Comparison of ENCODE assay signal across 29 cellular contexts in the genomic region with DNA sequence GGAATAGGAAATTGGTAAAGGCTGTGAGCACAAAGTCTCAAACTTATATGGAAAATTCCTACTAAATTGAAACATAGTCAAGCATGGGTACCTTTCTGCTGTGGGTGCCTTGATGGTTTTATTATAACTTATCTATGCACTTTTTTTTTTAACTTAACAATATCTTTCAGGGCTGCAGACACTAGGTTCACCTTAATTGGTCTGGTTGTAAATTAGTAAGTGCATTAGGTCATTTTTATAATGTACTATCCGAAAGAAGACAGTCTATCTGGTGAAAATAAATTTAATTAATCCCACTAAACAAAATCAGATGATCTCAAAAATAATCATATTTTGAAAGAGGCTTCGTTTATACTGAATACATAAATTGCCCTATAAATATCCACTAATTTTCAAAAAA.
"Had no signal": no experiment of that assay in that cellular context is flagged by ENCODE, and none has a peak within 500 bp of the region (broad histone marks: within the 10 kb centered on the region; RNA-seq: fewer than 3 reads in every experiment).

No MANE protein-coding gene starts in this region.

- H3K9me3 ChIP-seq: neutrophil, psoas muscle, right lobe of liver, thoracic aorta, thyroid gland, uterus had no signal

- H3K4me3 Mint-ChIP-seq: naive thymus-derived CD8-positive, alpha-beta T cell; natural killer cell treated with Interleukin-12 subunit alpha and Interleukin-12 subunit beta and Interleukin-15 and Interleukin-18, amount 100 ng/mL, for 72 hours; nephron progenitor cell; neural crest cell; stimulated activated effector memory CD8-positive, alpha-beta T cell treated with anti-CD3 and anti-CD28 coated beads, Interleukin-12 subunit alpha, Interleukin-12 subunit beta, amount 100 ng/mL, for 72 hours; stimulated activated naive B cell treated with anti-CD40 and anti-IgM and Interleukin-4, amounts not matched to agents 10 μg/mL and 1 μg/mL and 100 μg/mL, for 72 hours; stimulated activated naive CD8-positive, alpha-beta T cell treated with anti-CD3 and anti-CD28 coated beads, Interleukin-15, Interleukin-2, amounts not matched to agents 100 ng/mL and 50 ng/mL, for 24 hours had no signal

- H3K4me1 Mint-ChIP-seq: nephron progenitor cell; stimulated activated effector memory CD8-positive, alpha-beta T cell treated with anti-CD3 and anti-CD28 coated beads, Interleukin-12 subunit alpha, Interleukin-12 subunit beta, amount 100 ng/mL, for 72 hours; stimulated activated naive B cell treated with anti-CD40 and anti-IgM and Interleukin-4, amounts not matched to agents 10 μg/mL and 1 μg/mL and 100 μg/mL, for 72 hours had no signal

- H3K9me3 Mint-ChIP-seq: natural killer cell treated with Interleukin-12 subunit alpha and Interleukin-12 subunit beta and Interleukin-15 and Interleukin-18, amount 100 ng/mL, for 72 hours had no signal

- H3K4me1 ChIP-seq: parathyroid adenoma, psoas muscle, right lobe of liver, sigmoid colon, stomach, thyroid gland, tibial nerve, upper lobe of left lung, uterus had no signal

- DNase-seq: naive thymus-derived CD8-positive, alpha-beta T cell; nephron progenitor cell; nucleus accumbens; posterior cingulate gyrus; psoas muscle; right cardiac atrium; right lobe of liver; sigmoid colon; small intestine; stimulated activated CD4-positive, alpha-beta T cell treated with anti-CD3 and anti-CD28 coated beads, Interleukin-15, amount 100 ng/mL, for 24 hours; stimulated activated CD4-positive, alpha-beta T cell treated with anti-CD3 and anti-CD28 coated beads, Interleukin-2, amount 100 ng/mL, for 24 hours; stimulated activated CD4-positive, alpha-beta T cell treated with anti-CD3 and anti-CD28 coated beads, Interleukin-2, amount 100 ng/mL, for 48 hours; stimulated activated CD4-positive, alpha-beta T cell treated with anti-CD3 and anti-CD28 coated beads, Interleukin-4, amount 100 ng/mL, for 24 hours; stimulated activated naive B cell treated with anti-CD40 and anti-IgM and Interleukin-4, amounts not matched to agents 10 μg/mL and 1 μg/mL and 100 μg/mL, for 72 hours; stimulated activated naive CD4-positive, alpha-beta T cell treated with Interleukin-2 at 50 U/mL for 16 hours; stomach; thyroid gland; trophoblast cell; upper lobe of left lung; uterus had no signal

- H3K27ac ChIP-seq: neutrophil, parathyroid adenoma, psoas muscle, right lobe of liver, sigmoid colon, stomach, thoracic aorta, thyroid gland, tibial nerve, upper lobe of left lung, uterus had no signal

- H3K36me3 ChIP-seq: neutrophil, right lobe of liver, sigmoid colon, stomach, thoracic aorta, thyroid gland, tibial nerve, upper lobe of left lung, uterus had no signal

- H3K27me3 ChIP-seq: neutrophil, right lobe of liver, sigmoid colon, stomach, thyroid gland, tibial nerve, upper lobe of left lung, uterus had no signal

- H3K27ac Mint-ChIP-seq: naive thymus-derived CD8-positive, alpha-beta T cell; natural killer cell treated with Interleukin-12 subunit alpha and Interleukin-12 subunit beta and Interleukin-15 and Interleukin-18, amount 100 ng/mL, for 72 hours; nephron progenitor cell; progenitor cell of endocrine pancreas; stimulated activated effector memory CD8-positive, alpha-beta T cell treated with anti-CD3 and anti-CD28 coated beads, Interleukin-12 subunit alpha, Interleukin-12 subunit beta, amount 100 ng/mL, for 72 hours; stimulated activated naive B cell treated with anti-CD40 and anti-IgM and Interleukin-4, amounts not matched to agents 10 μg/mL and 1 μg/mL and 100 μg/mL, for 72 hours; stimulated activated naive CD8-positive, alpha-beta T cell treated with anti-CD3 and anti-CD28 coated beads, Interleukin-15, Interleukin-2, amounts not matched to agents 100 ng/mL and 50 ng/mL, for 24 hours had no signal

- H3K27me3 Mint-ChIP-seq: progenitor cell of endocrine pancreas; stimulated activated naive CD8-positive, alpha-beta T cell treated with anti-CD3 and anti-CD28 coated beads, Interleukin-15, Interleukin-2, amounts not matched to agents 100 ng/mL and 50 ng/mL, for 24 hours had no signal

- H3K4me3 ChIP-seq: psoas muscle, right lobe of liver, sigmoid colon, stomach, thoracic aorta, thyroid gland, tibial nerve, upper lobe of left lung, uterus had no signal

- H3K36me3 Mint-ChIP-seq: stimulated activated effector memory CD8-positive, alpha-beta T cell treated with anti-CD3 and anti-CD28 coated beads, Interleukin-12 subunit alpha, Interleukin-12 subunit beta, amount 100 ng/mL, for 72 hours; stimulated activated naive B cell treated with anti-CD40 and anti-IgM and Interleukin-4, amounts not matched to agents 10 μg/mL and 1 μg/mL and 100 μg/mL, for 72 hours had no signal

- ATAC-seq: naive thymus-derived CD8-positive, alpha-beta T cell; natural killer cell treated with Interleukin-12 subunit alpha and Interleukin-12 subunit beta and Interleukin-15 and Interleukin-18, amount 100 ng/mL, for 72 hours; psoas muscle; right cardiac atrium; right lobe of liver; stimulated activated effector memory CD8-positive, alpha-beta T cell treated with anti-CD3 and anti-CD28 coated beads, Interleukin-12 subunit alpha, Interleukin-12 subunit beta, amount 100 ng/mL, for 72 hours; stimulated activated naive B cell treated with anti-CD40 and anti-IgM and Interleukin-4, amounts not matched to agents 10 μg/mL and 1 μg/mL and 100 μg/mL, for 72 hours had no signal
